29 cellular contexts compared by ENCODE assay signal in genomic region chr4:8922481-8922880, GRCh38. TPM values are rescaled to one million over a fixed set of nuclear protein-coding genes. Genes with fewer than 3 reads are reported as not detected.
"Had no signal": no experiment of that assay in that cellular context is flagged by ENCODE, and none has a peak within 500 bp of the region (broad histone marks: within the 10 kb centered on the region; RNA-seq: fewer than 3 reads in every experiment).

No MANE protein-coding gene starts in this region.

- FAIRE-seq: pancreas, urothelium cell line had no signal

- H3K27me3 ChIP-seq: ascending aorta, brain microvascular endothelial cell, pancreas had no signal

- H3K4me1 ChIP-seq: adrenal gland, ascending aorta, esophagus squamous epithelium, gastroesophageal sphincter, heart left ventricle, left ventricle myocardium inferior, pancreas, psoas muscle, tibial artery had no signal

- H3K36me3 ChIP-seq: adrenal gland, ascending aorta, brain microvascular endothelial cell, esophagus squamous epithelium, gastroesophageal sphincter, heart left ventricle, left ventricle myocardium inferior, pancreas, tibial artery had no signal

- H3K4me3 ChIP-seq: adrenal gland, ascending aorta, esophagus squamous epithelium, gastroesophageal sphincter, heart left ventricle, left ventricle myocardium inferior, pancreas, psoas muscle, tibial artery had no signal

- H3K27ac Mint-ChIP-seq: activated CD4-positive, alpha-beta T cell treated with anti-CD3 and anti-CD28 coated beads, Interleukin-2, amount 10 ng/mL, durations not matched to agents 7 days and 5 days; activated naive CD8-positive, alpha-beta T cell; mesothelial cell of epicardium; natural killer cell; stimulated activated naive CD8-positive, alpha-beta T cell treated with anti-CD3 and anti-CD28 coated beads, Interleukin-15, Interleukin-2, amounts not matched to agents 100 ng/mL and 50 ng/mL, for 24 hours; T-helper 2 cell treated with Interferon-gamma antibody and Interleukin-4, amounts not matched to agents 5 μg/mL and 100 μg/mL, for 36 hours had no signal

- H3K4me1 Mint-ChIP-seq: activated CD4-positive, alpha-beta T cell treated with anti-CD3 and anti-CD28 coated beads, Interleukin-2, amount 10 ng/mL, durations not matched to agents 7 days and 5 days; mesothelial cell of epicardium had no signal

- H3K27ac ChIP-seq: adrenal gland, ascending aorta, brain microvascular endothelial cell, esophagus squamous epithelium, gastroesophageal sphincter, heart left ventricle, left ventricle myocardium inferior, pancreas, psoas muscle, tibial artery, VCaP had no signal

- H3K36me3 Mint-ChIP-seq: activated naive CD8-positive, alpha-beta T cell had no signal

- H3K9me3 ChIP-seq: adrenal gland, pancreas had no signal

- H3K4me3 Mint-ChIP-seq: activated CD4-positive, alpha-beta T cell treated with anti-CD3 and anti-CD28 coated beads, Interleukin-2, amount 10 ng/mL, durations not matched to agents 7 days and 5 days; activated naive CD8-positive, alpha-beta T cell; mesothelial cell of epicardium; natural killer cell; stimulated activated naive CD8-positive, alpha-beta T cell treated with anti-CD3 and anti-CD28 coated beads, Interleukin-15, Interleukin-2, amounts not matched to agents 100 ng/mL and 50 ng/mL, for 24 hours; T-helper 2 cell treated with Interferon-gamma antibody and Interleukin-4, amounts not matched to agents 5 μg/mL and 100 μg/mL, for 36 hours had no signal

- ATAC-seq: activated CD4-positive, CD25-positive, alpha-beta regulatory T cell treated with anti-CD3 and anti-CD28 coated beads, Interleukin-2, amount 50 U/mL, for 24 hours; gastroesophageal sphincter; heart left ventricle; natural killer cell; pancreas; psoas muscle; right cardiac atrium; SK-N-SH treated with all-trans-retinoic acid at 6 μM for 48 hours had no signal

- DNase-seq: activated CD4-positive, alpha-beta T cell treated with anti-CD3 and anti-CD28 coated beads, Interleukin-2, amount 10 ng/mL, durations not matched to agents 7 days and 5 days; activated gamma-delta T cell treated with Interleukin-2 at 50 U/mL for 16 hours; activated T-cell treated with anti-CD3 and anti-CD28 coated beads for 4 hours; brain microvascular endothelial cell; caudate nucleus; esophagus squamous epithelium; left ventricle myocardium inferior; mammary epithelial cell; natural killer cell; psoas muscle; right cardiac atrium; stimulated activated CD4-positive, alpha-beta T cell treated with anti-CD3 and anti-CD28 coated beads, Interleukin-12 subunit alpha, Interleukin-12 subunit beta, amount 100 ng/mL, for 4 hours; stimulated activated CD4-positive, alpha-beta T cell treated with anti-CD3 and anti-CD28 coated beads, Interleukin-4, amount 100 ng/mL, for 4 hours had no signal

RNA-seq across cellular contexts. Expression of gene HMX1, which starts 50.8 kb away (rescaled TPM):
- total RNA-seq: activated CD4-positive, alpha-beta T cell treated with anti-CD3 and anti-CD28 coated beads, Interleukin-2, amount 10 ng/mL, durations not matched to agents 7 days and 5 days; activated CD8-positive, alpha-beta memory T cell treated with anti-CD3 and anti-CD28 coated beads for 36 hours; adrenal gland; ascending aorta; gastroesophageal sphincter; kidney epithelial cell; left ventricle myocardium inferior; mammary epithelial cell; natural killer cell; pancreas; psoas muscle; right cardiac atrium had no signal
- polyA plus RNA-seq: adrenal gland, heart left ventricle, mammary epithelial cell, pancreas, psoas muscle, right cardiac atrium had no signal
